Comparison of ENCODE assay signal across 24 cellular contexts in genomic region chr5:133236976-133237375, GRCh38.
"Had no signal": no experiment of that assay in that cellular context is flagged by ENCODE, and none has a peak within 500 bp of the region (broad histone marks: within the 10 kb centered on the region; RNA-seq: fewer than 3 reads in every experiment).

No MANE protein-coding gene starts in this region.

- H3K9me3 Mint-ChIP-seq: activated B cell treated with CpG ODN at 0.5 μM for 24 hours; activated naive CD4-positive, alpha-beta T cell treated with anti-CD3 and anti-CD28 coated beads for 36 hours; activated T-cell treated with anti-CD3 and anti-CD28 coated beads, Interleukin-2, amount 50 U/mL, for 72 hours; immature natural killer cell; naive thymus-derived CD8-positive, alpha-beta T cell; T-helper 2 cell treated with Interferon-gamma antibody and Interleukin-4, amounts not matched to agents 5 μg/mL and 100 μg/mL, for 36 hours had no signal

- H3K4me3 ChIP-seq: esophagus muscularis mucosa, heart left ventricle, ovary, psoas muscle, thoracic aorta, uterus had no signal

- H3K4me3 Mint-ChIP-seq: activated B cell treated with CpG ODN at 0.5 μM for 24 hours; activated CD4-positive, alpha-beta T cell treated with anti-CD3 and anti-CD28 coated beads for 36 hours; activated naive CD4-positive, alpha-beta T cell treated with anti-CD3 and anti-CD28 coated beads for 36 hours; activated T-cell treated with anti-CD3 and anti-CD28 coated beads, Interleukin-2, amount 50 U/mL, for 72 hours; immature natural killer cell; naive thymus-derived CD8-positive, alpha-beta T cell; T-helper 2 cell treated with Interferon-gamma antibody and Interleukin-4, amounts not matched to agents 5 μg/mL and 100 μg/mL, for 36 hours had no signal

- H3K36me3 Mint-ChIP-seq: immature natural killer cell; naive thymus-derived CD8-positive, alpha-beta T cell had no signal

- H3K9me3 ChIP-seq: esophagus muscularis mucosa, heart left ventricle, ovary, psoas muscle, thoracic aorta, uterus had no signal

- H3K4me1 Mint-ChIP-seq: immature natural killer cell had no signal

- H3K27ac Mint-ChIP-seq: activated B cell treated with CpG ODN at 0.5 μM for 24 hours; activated CD4-positive, alpha-beta T cell treated with anti-CD3 and anti-CD28 coated beads for 36 hours; activated naive CD4-positive, alpha-beta T cell treated with anti-CD3 and anti-CD28 coated beads for 36 hours; activated T-cell treated with anti-CD3 and anti-CD28 coated beads, Interleukin-2, amount 50 U/mL, for 72 hours; immature natural killer cell; T-helper 2 cell treated with Interferon-gamma antibody and Interleukin-4, amounts not matched to agents 5 μg/mL and 100 μg/mL, for 36 hours had no signal

- H3K27me3 ChIP-seq: brain microvascular endothelial cell, esophagus muscularis mucosa, foreskin keratinocyte, ovary, uterus had no signal

- H3K27me3 Mint-ChIP-seq: activated B cell treated with CpG ODN at 0.5 μM for 24 hours; activated CD4-positive, alpha-beta T cell treated with anti-CD3 and anti-CD28 coated beads for 36 hours; naive thymus-derived CD8-positive, alpha-beta T cell had no signal

- FAIRE-seq: astrocyte, kidney had no signal

- H3K27ac ChIP-seq: brain microvascular endothelial cell, esophagus muscularis mucosa, foreskin keratinocyte, heart left ventricle, ovary, psoas muscle, thoracic aorta, uterus had no signal

- ATAC-seq: activated CD4-positive, alpha-beta T cell treated with anti-CD3 and anti-CD28 coated beads for 36 hours; activated T-cell treated with anti-CD3 and anti-CD28 coated beads, Interleukin-2, amount 50 U/mL, for 72 hours; foreskin keratinocyte; heart left ventricle; naive thymus-derived CD8-positive, alpha-beta T cell; psoas muscle; stimulated activated naive CD8-positive, alpha-beta T cell treated with anti-CD3 and anti-CD28 coated beads, Interleukin-15, Interleukin-2, amounts not matched to agents 100 U/mL and 50 U/mL, for 24 hours had no signal

- H3K4me1 ChIP-seq: esophagus muscularis mucosa, psoas muscle, uterus had no signal

- DNase-seq: activated CD4-positive, alpha-beta T cell treated with anti-CD3 and anti-CD28 coated beads for 36 hours; activated naive CD4-positive, alpha-beta T cell treated with anti-CD3 and anti-CD28 coated beads for 36 hours; activated T-cell treated with anti-CD3 and anti-CD28 coated beads for 4 hours; activated T-cell treated with anti-CD3 and anti-CD28 coated beads, Interleukin-2, amount 50 U/mL, for 72 hours; amniotic stem cell; brain microvascular endothelial cell; cortex of kidney; foreskin keratinocyte; immature natural killer cell; kidney; naive thymus-derived CD8-positive, alpha-beta T cell; ovary; psoas muscle; stimulated activated CD4-positive, alpha-beta T cell treated with anti-CD3 and anti-CD28 coated beads, Interleukin-2, amount 100 ng/mL, for 48 hours; stimulated activated naive CD8-positive, alpha-beta T cell treated with anti-CD3 and anti-CD28 coated beads, Interleukin-15, Interleukin-2, amounts not matched to agents 100 U/mL and 50 U/mL, for 24 hours; T-helper 1 cell; trophoblast cell; uterus had no signal

- H3K36me3 ChIP-seq: brain microvascular endothelial cell, esophagus muscularis mucosa, heart left ventricle, ovary, thoracic aorta, uterus had no signal
